1 cellular context compared by ENCODE assay signal in the genomic region with DNA sequence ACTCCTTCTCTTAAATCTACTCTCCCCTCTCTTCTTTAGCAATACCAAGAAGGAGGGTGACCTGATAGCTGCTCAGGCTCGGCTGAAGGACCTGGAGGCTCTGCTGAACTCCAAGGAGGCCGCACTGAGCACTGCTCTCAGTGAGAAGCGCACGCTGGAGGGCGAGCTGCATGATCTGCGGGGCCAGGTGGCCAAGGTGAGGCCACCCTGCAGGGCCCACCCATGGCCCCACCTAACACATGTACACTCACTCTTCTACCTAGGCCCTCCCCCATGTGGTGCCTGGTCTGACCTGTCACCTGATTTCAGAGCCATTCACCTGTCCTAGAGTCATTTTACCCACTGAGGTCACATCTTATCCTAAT.
A peak's percentile ranks its signal among the peaks of the same experiment; 100 is the strongest.
TF ChIP-seq lines count a peak whose summit lies in the region.

No MANE protein-coding gene starts in this region.

TF ChIP-seq in HepG2, 621 proteins besides CTCF, POLR2A, EP300 and RAD21 (continued from another document and continues in another):
- TF ChIP-seq, protein P1, sequence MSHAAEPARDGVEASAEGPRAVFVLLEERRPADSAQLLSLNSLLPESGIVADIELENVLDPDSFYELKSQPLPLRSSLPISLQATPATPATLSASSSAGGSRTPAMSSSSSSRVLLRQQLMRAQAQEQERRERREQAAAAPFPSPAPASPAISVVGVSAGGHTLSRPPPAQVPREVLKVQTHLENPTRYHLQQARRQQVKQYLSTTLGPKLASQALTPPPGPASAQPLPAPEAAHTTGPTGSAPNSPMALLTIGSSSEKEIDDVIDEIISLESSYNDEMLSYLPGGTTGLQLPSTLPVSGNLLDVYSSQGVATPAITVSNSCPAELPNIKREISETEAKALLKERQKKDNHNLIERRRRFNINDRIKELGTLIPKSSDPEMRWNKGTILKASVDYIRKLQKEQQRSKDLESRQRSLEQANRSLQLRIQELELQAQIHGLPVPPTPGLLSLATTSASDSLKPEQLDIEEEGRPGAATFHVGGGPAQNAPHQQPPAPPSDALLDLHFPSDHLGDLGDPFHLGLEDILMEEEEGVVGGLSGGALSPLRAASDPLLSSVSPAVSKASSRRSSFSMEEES (CRISPR knock-in tag; IDR thresholded peaks at IDR 0.05) = no peak
- TF ChIP-seq ZNF136 (CRISPR knock-in tag; IDR thresholded peaks at IDR 0.05; ENCODE audit: low read depth) (no peak), MIER3 (CRISPR knock-in tag; IDR thresholded peaks at IDR 0.05; ENCODE audit: borderline replicate concordance) (no peak), TAF1 (CRISPR knock-in tag; IDR thresholded peaks at IDR 0.05) (no peak), KDM4B (CRISPR knock-in tag; IDR thresholded peaks at IDR 0.05) (no peak), ZFX (CRISPR knock-in tag; IDR thresholded peaks at IDR 0.05; ENCODE audit: low read depth) (no peak), ZNF260 (CRISPR knock-in tag; IDR thresholded peaks at IDR 0.05; ENCODE audit: borderline replicate concordance, low read depth) (no peak), MXD4 (CRISPR knock-in tag; IDR thresholded peaks at IDR 0.05) (peak; percentile 3; the same call in 1 of the 2 replicates), SMARCC2 (IDR thresholded peaks at IDR 0.05) (no peak), NFIC (IDR thresholded peaks at IDR 0.05; ENCODE audit: low read length) (no peak), HMGA1 (CRISPR knock-in tag; conservative IDR thresholded peaks at IDR 0.05) (no peak), PAF1 (CRISPR knock-in tag; IDR thresholded peaks at IDR 0.05) (no peak), ZNF607 (CRISPR knock-in tag; IDR thresholded peaks at IDR 0.05; ENCODE audit: borderline replicate concordance) (no peak), NKX3-1 (CRISPR knock-in tag; IDR thresholded peaks at IDR 0.05) (no peak), REPIN1 (CRISPR knock-in tag; IDR thresholded peaks at IDR 0.05; ENCODE audit: borderline replicate concordance, low read depth) (no peak), PTBP1 (IDR thresholded peaks at IDR 0.05; ENCODE audit: low read depth, low read length, poor library complexity, severe bottlenecking) (no peak), MEF2D (CRISPR knock-in tag; IDR thresholded peaks at IDR 0.05) (0 out of 2 replicates have a peak, but pooled peaks have one; percentile 33), NR2C2 (CRISPR knock-in tag; IDR thresholded peaks at IDR 0.05; ENCODE audit: borderline replicate concordance) (no peak), KDM3A (CRISPR knock-in tag; IDR thresholded peaks at IDR 0.05; ENCODE audit: low read depth) (no peak), ZNF589 (CRISPR knock-in tag; conservative IDR thresholded peaks at IDR 0.05) (no peak), ZNF569 (CRISPR knock-in tag; IDR thresholded peaks at IDR 0.05; ENCODE audit: borderline replicate concordance) (no peak), ZMAT3 (CRISPR knock-in tag; conservative IDR thresholded peaks at IDR 0.05) (no peak), ZNF550 (CRISPR knock-in tag; IDR thresholded peaks at IDR 0.05; ENCODE audit: borderline replicate concordance) (no peak), NR1H2 (CRISPR knock-in tag; IDR thresholded peaks at IDR 0.05; ENCODE audit: borderline replicate concordance, low read depth) (no peak), YEATS4 (CRISPR knock-in tag; IDR thresholded peaks at IDR 0.05; ENCODE audit: borderline replicate concordance) (no peak), ARNTL (CRISPR knock-in tag; IDR thresholded peaks at IDR 0.05) (0 out of 2 replicates have a peak, but pooled peaks have one; percentile 13), ZSCAN25 (CRISPR knock-in tag; IDR thresholded peaks at IDR 0.05) (no peak), CENPT (CRISPR knock-in tag; IDR thresholded peaks at IDR 0.05; ENCODE audit: low read depth) (no peak), ZNF772 (CRISPR knock-in tag; IDR thresholded peaks at IDR 0.05) (no peak), AGO2 (optimal IDR thresholded peaks at IDR 0.05; ENCODE audit: low read depth, low read length) (peak; percentile 26), ZNF749 (CRISPR knock-in tag; IDR thresholded peaks at IDR 0.05; ENCODE audit: borderline replicate concordance) (0 out of 2 replicates have a peak, but pooled peaks have one; percentile 0), ZMYM4 (CRISPR knock-in tag; IDR thresholded peaks at IDR 0.05) (no peak), ZNF44 (CRISPR knock-in tag; IDR thresholded peaks at IDR 0.05) (no peak)
- TF ChIP-seq, protein P2, sequence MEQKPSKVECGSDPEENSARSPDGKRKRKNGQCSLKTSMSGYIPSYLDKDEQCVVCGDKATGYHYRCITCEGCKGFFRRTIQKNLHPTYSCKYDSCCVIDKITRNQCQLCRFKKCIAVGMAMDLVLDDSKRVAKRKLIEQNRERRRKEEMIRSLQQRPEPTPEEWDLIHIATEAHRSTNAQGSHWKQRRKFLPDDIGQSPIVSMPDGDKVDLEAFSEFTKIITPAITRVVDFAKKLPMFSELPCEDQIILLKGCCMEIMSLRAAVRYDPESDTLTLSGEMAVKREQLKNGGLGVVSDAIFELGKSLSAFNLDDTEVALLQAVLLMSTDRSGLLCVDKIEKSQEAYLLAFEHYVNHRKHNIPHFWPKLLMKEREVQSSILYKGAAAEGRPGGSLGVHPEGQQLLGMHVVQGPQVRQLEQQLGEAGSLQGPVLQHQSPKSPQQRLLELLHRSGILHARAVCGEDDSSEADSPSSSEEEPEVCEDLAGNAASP (CRISPR knock-in tag; IDR thresholded peaks at IDR 0.05; ENCODE audit: borderline replicate concordance) = no peak
- TF ChIP-seq, protein P3, sequence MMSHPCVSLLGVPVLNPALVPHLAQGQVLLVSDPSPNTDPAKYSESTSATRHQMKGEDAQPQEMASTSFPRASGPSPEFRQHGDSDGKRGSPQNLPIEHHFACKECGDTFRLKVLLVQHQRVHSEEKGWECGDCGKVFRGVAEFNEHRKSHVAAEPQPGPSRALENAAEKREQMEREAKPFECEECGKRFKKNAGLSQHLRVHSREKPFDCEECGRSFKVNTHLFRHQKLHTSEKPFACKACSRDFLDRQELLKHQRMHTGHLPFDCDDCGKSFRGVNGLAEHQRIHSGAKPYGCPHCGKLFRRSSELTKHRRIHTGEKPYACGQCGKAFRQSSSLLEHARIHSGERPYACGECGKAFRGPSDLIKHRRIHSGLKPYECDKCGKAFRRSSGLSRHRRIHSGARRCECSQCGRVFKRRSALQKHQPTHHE (CRISPR knock-in tag; IDR thresholded peaks at IDR 0.05; ENCODE audit: borderline replicate concordance) = no peak
- TF ChIP-seq, protein P4, sequence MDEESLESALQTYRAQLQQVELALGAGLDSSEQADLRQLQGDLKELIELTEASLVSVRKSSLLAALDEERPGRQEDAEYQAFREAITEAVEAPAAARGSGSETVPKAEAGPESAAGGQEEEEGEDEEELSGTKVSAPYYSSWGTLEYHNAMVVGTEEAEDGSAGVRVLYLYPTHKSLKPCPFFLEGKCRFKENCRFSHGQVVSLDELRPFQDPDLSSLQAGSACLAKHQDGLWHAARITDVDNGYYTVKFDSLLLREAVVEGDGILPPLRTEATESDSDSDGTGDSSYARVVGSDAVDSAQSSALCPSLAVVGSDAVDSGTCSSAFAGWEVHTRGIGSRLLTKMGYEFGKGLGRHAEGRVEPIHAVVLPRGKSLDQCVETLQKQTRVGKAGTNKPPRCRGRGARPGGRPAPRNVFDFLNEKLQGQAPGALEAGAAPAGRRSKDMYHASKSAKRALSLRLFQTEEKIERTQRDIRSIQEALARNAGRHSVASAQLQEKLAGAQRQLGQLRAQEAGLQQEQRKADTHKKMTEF (CRISPR knock-in tag; IDR thresholded peaks at IDR 0.05) = peak; percentile 5; the same call in 1 of the 2 replicates
- TF ChIP-seq, protein P5, sequence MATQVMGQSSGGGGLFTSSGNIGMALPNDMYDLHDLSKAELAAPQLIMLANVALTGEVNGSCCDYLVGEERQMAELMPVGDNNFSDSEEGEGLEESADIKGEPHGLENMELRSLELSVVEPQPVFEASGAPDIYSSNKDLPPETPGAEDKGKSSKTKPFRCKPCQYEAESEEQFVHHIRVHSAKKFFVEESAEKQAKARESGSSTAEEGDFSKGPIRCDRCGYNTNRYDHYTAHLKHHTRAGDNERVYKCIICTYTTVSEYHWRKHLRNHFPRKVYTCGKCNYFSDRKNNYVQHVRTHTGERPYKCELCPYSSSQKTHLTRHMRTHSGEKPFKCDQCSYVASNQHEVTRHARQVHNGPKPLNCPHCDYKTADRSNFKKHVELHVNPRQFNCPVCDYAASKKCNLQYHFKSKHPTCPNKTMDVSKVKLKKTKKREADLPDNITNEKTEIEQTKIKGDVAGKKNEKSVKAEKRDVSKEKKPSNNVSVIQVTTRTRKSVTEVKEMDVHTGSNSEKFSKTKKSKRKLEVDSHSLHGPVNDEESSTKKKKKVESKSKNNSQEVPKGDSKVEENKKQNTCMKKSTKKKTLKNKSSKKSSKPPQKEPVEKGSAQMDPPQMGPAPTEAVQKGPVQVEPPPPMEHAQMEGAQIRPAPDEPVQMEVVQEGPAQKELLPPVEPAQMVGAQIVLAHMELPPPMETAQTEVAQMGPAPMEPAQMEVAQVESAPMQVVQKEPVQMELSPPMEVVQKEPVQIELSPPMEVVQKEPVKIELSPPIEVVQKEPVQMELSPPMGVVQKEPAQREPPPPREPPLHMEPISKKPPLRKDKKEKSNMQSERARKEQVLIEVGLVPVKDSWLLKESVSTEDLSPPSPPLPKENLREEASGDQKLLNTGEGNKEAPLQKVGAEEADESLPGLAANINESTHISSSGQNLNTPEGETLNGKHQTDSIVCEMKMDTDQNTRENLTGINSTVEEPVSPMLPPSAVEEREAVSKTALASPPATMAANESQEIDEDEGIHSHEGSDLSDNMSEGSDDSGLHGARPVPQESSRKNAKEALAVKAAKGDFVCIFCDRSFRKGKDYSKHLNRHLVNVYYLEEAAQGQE (IDR thresholded peaks at IDR 0.05; ENCODE audit: borderline replicate concordance in 1 of 2, low read depth in 1 of 2, low read length in 2 of 2) = no peak
- TF ChIP-seq, protein P6, sequence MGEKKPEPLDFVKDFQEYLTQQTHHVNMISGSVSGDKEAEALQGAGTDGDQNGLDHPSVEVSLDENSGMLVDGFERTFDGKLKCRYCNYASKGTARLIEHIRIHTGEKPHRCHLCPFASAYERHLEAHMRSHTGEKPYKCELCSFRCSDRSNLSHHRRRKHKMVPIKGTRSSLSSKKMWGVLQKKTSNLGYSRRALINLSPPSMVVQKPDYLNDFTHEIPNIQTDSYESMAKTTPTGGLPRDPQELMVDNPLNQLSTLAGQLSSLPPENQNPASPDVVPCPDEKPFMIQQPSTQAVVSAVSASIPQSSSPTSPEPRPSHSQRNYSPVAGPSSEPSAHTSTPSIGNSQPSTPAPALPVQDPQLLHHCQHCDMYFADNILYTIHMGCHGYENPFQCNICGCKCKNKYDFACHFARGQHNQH (CRISPR knock-in tag; IDR thresholded peaks at IDR 0.05) = no peak
- TF ChIP-seq, protein P7, sequence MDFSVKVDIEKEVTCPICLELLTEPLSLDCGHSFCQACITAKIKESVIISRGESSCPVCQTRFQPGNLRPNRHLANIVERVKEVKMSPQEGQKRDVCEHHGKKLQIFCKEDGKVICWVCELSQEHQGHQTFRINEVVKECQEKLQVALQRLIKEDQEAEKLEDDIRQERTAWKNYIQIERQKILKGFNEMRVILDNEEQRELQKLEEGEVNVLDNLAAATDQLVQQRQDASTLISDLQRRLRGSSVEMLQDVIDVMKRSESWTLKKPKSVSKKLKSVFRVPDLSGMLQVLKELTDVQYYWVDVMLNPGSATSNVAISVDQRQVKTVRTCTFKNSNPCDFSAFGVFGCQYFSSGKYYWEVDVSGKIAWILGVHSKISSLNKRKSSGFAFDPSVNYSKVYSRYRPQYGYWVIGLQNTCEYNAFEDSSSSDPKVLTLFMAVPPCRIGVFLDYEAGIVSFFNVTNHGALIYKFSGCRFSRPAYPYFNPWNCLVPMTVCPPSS (IDR thresholded peaks at IDR 0.05) = no peak
- TF ChIP-seq, protein P8, sequence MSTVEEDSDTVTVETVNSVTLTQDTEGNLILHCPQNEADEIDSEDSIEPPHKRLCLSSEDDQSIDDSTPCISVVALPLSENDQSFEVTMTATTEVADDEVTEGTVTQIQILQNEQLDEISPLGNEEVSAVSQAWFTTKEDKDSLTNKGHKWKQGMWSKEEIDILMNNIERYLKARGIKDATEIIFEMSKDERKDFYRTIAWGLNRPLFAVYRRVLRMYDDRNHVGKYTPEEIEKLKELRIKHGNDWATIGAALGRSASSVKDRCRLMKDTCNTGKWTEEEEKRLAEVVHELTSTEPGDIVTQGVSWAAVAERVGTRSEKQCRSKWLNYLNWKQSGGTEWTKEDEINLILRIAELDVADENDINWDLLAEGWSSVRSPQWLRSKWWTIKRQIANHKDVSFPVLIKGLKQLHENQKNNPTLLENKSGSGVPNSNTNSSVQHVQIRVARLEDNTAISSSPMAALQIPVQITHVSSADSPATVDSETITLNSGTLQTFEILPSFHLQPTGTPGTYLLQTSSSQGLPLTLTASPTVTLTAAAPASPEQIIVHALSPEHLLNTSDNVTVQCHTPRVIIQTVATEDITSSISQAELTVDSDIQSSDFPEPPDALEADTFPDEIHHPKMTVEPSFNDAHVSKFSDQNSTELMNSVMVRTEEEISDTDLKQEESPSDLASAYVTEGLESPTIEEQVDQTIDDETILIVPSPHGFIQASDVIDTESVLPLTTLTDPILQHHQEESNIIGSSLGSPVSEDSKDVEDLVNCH (CRISPR knock-in tag; IDR thresholded peaks at IDR 0.05) = no peak
- TF ChIP-seq, protein P9, sequence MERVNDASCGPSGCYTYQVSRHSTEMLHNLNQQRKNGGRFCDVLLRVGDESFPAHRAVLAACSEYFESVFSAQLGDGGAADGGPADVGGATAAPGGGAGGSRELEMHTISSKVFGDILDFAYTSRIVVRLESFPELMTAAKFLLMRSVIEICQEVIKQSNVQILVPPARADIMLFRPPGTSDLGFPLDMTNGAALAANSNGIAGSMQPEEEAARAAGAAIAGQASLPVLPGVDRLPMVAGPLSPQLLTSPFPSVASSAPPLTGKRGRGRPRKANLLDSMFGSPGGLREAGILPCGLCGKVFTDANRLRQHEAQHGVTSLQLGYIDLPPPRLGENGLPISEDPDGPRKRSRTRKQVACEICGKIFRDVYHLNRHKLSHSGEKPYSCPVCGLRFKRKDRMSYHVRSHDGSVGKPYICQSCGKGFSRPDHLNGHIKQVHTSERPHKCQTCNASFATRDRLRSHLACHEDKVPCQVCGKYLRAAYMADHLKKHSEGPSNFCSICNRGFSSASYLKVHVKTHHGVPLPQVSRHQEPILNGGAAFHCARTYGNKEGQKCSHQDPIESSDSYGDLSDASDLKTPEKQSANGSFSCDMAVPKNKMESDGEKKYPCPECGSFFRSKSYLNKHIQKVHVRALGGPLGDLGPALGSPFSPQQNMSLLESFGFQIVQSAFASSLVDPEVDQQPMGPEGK (CRISPR knock-in tag; IDR thresholded peaks at IDR 0.05) = no peak
- TF ChIP-seq, protein P10, sequence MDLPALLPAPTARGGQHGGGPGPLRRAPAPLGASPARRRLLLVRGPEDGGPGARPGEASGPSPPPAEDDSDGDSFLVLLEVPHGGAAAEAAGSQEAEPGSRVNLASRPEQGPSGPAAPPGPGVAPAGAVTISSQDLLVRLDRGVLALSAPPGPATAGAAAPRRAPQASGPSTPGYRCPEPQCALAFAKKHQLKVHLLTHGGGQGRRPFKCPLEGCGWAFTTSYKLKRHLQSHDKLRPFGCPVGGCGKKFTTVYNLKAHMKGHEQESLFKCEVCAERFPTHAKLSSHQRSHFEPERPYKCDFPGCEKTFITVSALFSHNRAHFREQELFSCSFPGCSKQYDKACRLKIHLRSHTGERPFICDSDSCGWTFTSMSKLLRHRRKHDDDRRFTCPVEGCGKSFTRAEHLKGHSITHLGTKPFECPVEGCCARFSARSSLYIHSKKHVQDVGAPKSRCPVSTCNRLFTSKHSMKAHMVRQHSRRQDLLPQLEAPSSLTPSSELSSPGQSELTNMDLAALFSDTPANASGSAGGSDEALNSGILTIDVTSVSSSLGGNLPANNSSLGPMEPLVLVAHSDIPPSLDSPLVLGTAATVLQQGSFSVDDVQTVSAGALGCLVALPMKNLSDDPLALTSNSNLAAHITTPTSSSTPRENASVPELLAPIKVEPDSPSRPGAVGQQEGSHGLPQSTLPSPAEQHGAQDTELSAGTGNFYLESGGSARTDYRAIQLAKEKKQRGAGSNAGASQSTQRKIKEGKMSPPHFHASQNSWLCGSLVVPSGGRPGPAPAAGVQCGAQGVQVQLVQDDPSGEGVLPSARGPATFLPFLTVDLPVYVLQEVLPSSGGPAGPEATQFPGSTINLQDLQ (CRISPR knock-in tag; IDR thresholded peaks at IDR 0.05) = 0 out of 2 replicates have a peak, but pooled peaks have one; percentile 34
